Comparison of ENCODE assay signal across 1 cellular context in the genomic region with DNA sequence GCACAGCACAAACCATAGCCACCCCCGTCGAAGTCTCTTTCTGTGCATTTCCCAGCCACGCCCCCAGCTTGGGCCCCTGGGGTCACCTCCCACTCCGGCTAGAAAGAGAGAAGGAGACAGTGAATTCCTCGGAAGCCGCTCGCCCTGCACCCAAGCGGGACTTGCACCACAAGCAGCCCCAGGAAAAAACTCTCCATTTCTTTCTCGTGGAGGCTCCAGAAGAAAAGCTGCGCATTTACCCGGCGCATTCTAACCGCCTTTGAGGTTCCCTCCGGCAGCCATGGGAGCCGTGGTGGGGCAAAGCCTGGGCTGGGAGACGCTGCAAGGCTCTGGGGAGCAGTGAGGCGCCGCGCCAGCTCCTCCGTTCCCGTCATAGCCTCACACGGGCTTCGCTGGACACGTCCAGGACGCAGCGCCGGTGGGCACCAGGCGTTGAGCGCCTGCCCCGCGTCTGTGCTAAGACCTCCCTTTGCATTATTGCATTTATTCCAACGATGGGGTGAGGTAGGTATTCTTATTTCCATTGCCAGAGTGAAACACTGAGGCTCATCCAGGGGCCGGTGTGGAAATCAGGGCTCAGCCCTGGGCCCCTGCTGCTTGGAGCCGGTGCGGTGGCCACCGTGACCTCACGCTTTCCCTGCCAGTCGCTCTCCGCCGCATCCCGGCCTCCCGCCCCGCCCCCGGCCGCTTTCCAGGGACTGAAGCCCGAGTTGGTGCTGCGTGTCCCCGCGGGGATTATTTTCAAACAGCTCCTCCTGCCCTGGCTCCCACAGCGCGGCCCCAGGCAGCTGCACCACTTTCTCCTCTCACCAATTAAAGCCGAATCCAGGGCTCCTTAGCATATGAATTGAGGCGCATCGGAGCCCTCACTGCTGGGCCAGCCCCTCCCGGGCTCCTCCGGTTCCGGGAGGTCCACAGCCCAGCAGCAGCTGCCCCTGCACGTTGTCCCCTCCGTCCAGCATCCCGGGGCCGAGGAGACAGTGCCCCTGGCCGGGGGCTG.
TF ChIP-seq lines count a peak whose summit lies in the region.

No MANE protein-coding gene starts in this region.

TF ChIP-seq in HepG2, 621 proteins besides CTCF, POLR2A, EP300 and RAD21 (continued from another document and continues in another):
- TF ChIP-seq, protein P1, sequence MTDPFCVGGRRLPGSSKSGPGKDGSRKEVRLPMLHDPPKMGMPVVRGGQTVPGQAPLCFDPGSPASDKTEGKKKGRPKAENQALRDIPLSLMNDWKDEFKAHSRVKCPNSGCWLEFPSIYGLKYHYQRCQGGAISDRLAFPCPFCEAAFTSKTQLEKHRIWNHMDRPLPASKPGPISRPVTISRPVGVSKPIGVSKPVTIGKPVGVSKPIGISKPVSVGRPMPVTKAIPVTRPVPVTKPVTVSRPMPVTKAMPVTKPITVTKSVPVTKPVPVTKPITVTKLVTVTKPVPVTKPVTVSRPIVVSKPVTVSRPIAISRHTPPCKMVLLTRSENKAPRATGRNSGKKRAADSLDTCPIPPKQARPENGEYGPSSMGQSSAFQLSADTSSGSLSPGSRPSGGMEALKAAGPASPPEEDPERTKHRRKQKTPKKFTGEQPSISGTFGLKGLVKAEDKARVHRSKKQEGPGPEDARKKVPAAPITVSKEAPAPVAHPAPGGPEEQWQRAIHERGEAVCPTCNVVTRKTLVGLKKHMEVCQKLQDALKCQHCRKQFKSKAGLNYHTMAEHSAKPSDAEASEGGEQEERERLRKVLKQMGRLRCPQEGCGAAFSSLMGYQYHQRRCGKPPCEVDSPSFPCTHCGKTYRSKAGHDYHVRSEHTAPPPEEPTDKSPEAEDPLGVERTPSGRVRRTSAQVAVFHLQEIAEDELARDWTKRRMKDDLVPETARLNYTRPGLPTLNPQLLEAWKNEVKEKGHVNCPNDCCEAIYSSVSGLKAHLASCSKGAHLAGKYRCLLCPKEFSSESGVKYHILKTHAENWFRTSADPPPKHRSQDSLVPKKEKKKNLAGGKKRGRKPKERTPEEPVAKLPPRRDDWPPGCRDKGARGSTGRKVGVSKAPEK (CRISPR knock-in tag; IDR thresholded peaks at IDR 0.05; ENCODE audit: borderline replicate concordance), result no peak
- TF ChIP-seq MEF2D (CRISPR knock-in tag; IDR thresholded peaks at IDR 0.05) (no peak), ZNF34 (CRISPR knock-in tag; IDR thresholded peaks at IDR 0.05; ENCODE audit: borderline replicate concordance) (no peak), NFKBIZ (CRISPR knock-in tag; IDR thresholded peaks at IDR 0.05) (peak; percentile 67; the same call in 1 of the 2 replicates), ZNF878 (CRISPR knock-in tag; IDR thresholded peaks at IDR 0.05) (peak; percentile 58; the same call in 1 of the 2 replicates), ZNF256 (CRISPR knock-in tag; conservative IDR thresholded peaks at IDR 0.05) (0 out of 2 replicates have a peak, but pooled peaks have one; percentile 53), GLI4 (CRISPR knock-in tag; IDR thresholded peaks at IDR 0.05; ENCODE audit: borderline replicate concordance) (no peak), SNAPC2 (CRISPR knock-in tag; IDR thresholded peaks at IDR 0.05) (no peak), ZNF605 (CRISPR knock-in tag; IDR thresholded peaks at IDR 0.05) (peak; percentile 51; the same call in 1 of the 2 replicates), ZNF614 (CRISPR knock-in tag; IDR thresholded peaks at IDR 0.05; ENCODE audit: borderline replicate concordance) (0 out of 2 replicates have a peak, but pooled peaks have one; percentile 13), ZNF263 (CRISPR knock-in tag; IDR thresholded peaks at IDR 0.05) (0 out of 2 replicates have a peak, but pooled peaks have one; percentile 7), MTF2 (CRISPR knock-in tag; IDR thresholded peaks at IDR 0.05; ENCODE audit: borderline replicate concordance) (no peak), AGO1 (IDR thresholded peaks at IDR 0.05; ENCODE audit: low read depth, low read length, poor library complexity, severe bottlenecking) (peak; percentile 62), ZNF567 (CRISPR knock-in tag; IDR thresholded peaks at IDR 0.05; ENCODE audit: borderline replicate concordance) (no peak), FOXA1 (IDR thresholded peaks at IDR 0.05) (no peak), FOXA1 (CRISPR knock-in tag; IDR thresholded peaks at IDR 0.05) (no peak), ZNF530 (CRISPR knock-in tag; IDR thresholded peaks at IDR 0.05; ENCODE audit: low read depth) (no peak), RFXAP (CRISPR knock-in tag; IDR thresholded peaks at IDR 0.05; ENCODE audit: borderline replicate concordance) (no peak), KDM2A (CRISPR knock-in tag; IDR thresholded peaks at IDR 0.05; ENCODE audit: borderline replicate concordance, low read depth) (0 out of 2 replicates have a peak, but pooled peaks have one; percentile 45), ZFP1 (CRISPR knock-in tag; IDR thresholded peaks at IDR 0.05) (peak; percentile 49; the same call in 1 of the 2 replicates), DMAP1 (CRISPR knock-in tag; IDR thresholded peaks at IDR 0.05) (no peak), SP1 (IDR thresholded peaks at IDR 0.05) (no peak), SP1 (CRISPR knock-in tag; IDR thresholded peaks at IDR 0.05) (0 out of 2 replicates have a peak, but pooled peaks have one; percentile 39), EZH2 (conservative IDR thresholded peaks at IDR 0.05; ENCODE audit: low read depth, low read length) (no peak)
- TF ChIP-seq, protein P2, sequence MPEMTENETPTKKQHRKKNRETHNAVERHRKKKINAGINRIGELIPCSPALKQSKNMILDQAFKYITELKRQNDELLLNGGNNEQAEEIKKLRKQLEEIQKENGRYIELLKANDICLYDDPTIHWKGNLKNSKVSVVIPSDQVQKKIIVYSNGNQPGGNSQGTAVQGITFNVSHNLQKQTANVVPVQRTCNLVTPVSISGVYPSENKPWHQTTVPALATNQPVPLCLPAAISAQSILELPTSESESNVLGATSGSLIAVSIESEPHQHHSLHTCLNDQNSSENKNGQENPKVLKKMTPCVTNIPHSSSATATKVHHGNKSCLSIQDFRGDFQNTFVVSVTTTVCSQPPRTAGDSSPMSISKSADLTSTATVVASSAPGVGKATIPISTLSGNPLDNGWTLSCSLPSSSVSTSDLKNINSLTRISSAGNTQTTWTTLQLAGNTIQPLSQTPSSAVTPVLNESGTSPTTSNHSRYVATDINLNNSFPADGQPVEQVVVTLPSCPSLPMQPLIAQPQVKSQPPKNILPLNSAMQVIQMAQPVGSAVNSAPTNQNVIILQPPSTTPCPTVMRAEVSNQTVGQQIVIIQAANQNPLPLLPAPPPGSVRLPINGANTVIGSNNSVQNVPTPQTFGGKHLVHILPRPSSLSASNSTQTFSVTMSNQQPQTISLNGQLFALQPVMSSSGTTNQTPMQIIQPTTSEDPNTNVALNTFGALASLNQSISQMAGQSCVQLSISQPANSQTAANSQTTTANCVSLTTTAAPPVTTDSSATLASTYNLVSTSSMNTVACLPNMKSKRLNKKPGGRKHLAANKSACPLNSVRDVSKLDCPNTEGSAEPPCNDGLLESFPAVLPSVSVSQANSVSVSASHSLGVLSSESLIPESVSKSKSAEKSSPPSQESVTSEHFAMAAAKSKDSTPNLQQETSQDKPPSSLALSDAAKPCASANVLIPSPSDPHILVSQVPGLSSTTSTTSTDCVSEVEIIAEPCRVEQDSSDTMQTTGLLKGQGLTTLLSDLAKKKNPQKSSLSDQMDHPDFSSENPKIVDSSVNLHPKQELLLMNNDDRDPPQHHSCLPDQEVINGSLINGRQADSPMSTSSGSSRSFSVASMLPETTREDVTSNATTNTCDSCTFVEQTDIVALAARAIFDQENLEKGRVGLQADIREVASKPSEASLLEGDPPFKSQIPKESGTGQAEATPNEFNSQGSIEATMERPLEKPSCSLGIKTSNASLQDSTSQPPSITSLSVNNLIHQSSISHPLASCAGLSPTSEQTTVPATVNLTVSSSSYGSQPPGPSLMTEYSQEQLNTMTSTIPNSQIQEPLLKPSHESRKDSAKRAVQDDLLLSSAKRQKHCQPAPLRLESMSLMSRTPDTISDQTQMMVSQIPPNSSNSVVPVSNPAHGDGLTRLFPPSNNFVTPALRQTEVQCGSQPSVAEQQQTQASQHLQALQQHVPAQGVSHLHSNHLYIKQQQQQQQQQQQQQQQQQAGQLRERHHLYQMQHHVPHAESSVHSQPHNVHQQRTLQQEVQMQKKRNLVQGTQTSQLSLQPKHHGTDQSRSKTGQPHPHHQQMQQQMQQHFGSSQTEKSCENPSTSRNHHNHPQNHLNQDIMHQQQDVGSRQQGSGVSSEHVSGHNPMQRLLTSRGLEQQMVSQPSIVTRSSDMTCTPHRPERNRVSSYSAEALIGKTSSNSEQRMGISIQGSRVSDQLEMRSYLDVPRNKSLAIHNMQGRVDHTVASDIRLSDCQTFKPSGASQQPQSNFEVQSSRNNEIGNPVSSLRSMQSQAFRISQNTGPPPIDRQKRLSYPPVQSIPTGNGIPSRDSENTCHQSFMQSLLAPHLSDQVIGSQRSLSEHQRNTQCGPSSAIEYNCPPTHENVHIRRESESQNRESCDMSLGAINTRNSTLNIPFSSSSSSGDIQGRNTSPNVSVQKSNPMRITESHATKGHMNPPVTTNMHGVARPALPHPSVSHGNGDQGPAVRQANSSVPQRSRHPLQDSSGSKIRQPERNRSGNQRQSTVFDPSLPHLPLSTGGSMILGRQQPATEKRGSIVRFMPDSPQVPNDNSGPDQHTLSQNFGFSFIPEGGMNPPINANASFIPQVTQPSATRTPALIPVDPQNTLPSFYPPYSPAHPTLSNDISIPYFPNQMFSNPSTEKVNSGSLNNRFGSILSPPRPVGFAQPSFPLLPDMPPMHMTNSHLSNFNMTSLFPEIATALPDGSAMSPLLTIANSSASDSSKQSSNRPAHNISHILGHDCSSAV (CRISPR knock-in tag; IDR thresholded peaks at IDR 0.05; ENCODE audit: borderline replicate concordance), result no peak
- TF ChIP-seq, protein P3, sequence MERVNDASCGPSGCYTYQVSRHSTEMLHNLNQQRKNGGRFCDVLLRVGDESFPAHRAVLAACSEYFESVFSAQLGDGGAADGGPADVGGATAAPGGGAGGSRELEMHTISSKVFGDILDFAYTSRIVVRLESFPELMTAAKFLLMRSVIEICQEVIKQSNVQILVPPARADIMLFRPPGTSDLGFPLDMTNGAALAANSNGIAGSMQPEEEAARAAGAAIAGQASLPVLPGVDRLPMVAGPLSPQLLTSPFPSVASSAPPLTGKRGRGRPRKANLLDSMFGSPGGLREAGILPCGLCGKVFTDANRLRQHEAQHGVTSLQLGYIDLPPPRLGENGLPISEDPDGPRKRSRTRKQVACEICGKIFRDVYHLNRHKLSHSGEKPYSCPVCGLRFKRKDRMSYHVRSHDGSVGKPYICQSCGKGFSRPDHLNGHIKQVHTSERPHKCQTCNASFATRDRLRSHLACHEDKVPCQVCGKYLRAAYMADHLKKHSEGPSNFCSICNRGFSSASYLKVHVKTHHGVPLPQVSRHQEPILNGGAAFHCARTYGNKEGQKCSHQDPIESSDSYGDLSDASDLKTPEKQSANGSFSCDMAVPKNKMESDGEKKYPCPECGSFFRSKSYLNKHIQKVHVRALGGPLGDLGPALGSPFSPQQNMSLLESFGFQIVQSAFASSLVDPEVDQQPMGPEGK (CRISPR knock-in tag; IDR thresholded peaks at IDR 0.05), result peak; percentile 40; the same call in 1 of the 2 replicates
- TF ChIP-seq, protein P4, sequence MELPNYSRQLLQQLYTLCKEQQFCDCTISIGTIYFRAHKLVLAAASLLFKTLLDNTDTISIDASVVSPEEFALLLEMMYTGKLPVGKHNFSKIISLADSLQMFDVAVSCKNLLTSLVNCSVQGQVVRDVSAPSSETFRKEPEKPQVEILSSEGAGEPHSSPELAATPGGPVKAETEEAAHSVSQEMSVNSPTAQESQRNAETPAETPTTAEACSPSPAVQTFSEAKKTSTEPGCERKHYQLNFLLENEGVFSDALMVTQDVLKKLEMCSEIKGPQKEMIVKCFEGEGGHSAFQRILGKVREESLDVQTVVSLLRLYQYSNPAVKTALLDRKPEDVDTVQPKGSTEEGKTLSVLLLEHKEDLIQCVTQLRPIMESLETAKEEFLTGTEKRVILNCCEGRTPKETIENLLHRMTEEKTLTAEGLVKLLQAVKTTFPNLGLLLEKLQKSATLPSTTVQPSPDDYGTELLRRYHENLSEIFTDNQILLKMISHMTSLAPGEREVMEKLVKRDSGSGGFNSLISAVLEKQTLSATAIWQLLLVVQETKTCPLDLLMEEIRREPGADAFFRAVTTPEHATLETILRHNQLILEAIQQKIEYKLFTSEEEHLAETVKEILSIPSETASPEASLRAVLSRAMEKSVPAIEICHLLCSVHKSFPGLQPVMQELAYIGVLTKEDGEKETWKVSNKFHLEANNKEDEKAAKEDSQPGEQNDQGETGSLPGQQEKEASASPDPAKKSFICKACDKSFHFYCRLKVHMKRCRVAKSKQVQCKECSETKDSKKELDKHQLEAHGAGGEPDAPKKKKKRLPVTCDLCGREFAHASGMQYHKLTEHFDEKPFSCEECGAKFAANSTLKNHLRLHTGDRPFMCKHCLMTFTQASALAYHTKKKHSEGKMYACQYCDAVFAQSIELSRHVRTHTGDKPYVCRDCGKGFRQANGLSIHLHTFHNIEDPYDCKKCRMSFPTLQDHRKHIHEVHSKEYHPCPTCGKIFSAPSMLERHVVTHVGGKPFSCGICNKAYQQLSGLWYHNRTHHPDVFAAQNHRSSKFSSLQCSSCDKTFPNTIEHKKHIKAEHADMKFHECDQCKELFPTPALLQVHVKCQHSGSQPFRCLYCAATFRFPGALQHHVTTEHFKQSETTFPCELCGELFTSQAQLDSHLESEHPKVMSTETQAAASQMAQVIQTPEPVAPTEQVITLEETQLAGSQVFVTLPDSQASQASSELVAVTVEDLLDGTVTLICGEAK (IDR thresholded peaks at IDR 0.05), result no peak
- TF ChIP-seq, protein P4 (CRISPR knock-in tag; IDR thresholded peaks at IDR 0.05), result peak; percentile 22; the same call in 1 of the 2 replicates
- TF ChIP-seq, protein P5, sequence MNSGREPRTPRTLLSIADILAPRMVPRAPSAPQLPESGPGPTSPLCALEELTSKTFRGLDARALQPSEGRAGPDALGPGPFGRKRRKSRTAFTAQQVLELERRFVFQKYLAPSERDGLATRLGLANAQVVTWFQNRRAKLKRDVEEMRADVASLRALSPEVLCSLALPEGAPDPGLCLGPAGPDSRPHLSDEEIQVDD (CRISPR knock-in tag; IDR thresholded peaks at IDR 0.05; ENCODE audit: borderline replicate concordance), result no peak
